ENCODE assay signal across 8 cellular contexts in the genomic region with DNA sequence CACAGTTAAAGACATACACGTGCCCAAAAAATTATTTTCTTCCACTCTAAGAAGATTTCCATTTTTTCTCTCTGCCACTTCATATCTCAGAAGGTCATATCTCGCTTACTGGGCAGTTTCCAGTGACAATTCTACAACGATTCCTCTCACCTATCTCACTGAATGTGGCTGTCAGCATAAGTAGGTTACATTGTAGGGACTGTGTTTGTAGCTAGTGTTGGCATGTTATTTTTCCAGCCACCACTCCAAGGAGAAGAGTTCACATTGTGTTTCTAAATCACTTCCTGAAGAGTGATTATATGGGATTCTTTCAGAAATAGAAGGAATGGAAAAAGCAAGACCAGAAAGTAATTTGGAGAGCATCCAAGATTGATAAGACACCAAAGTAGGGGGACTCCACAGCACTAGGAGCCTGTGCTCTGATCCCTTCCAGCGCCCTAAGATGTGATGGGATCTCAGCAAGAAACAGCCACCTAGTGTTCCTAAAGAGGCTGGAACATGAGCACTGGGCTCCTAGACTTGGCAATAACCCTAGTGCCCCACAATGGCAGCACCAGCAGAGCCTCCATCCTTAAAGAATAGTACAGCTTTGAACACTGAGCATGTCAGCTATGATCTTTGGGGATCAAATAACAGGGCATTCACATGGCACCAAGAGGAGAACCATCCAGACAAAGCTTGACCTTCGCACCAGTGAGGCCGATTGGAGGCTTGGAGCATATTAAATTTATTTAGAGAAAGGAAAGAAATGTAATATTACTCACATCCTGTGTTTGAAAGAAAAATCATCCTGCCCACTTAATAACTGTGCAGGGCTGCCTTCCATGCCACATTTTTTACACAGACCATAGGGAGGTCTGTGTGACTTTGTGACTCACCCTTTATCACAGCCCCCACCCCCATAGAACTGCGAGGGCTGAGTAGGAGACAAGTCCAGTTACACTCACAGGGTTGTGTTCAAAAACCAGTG. TPM values are rescaled to one million over a fixed set of nuclear protein-coding genes. Genes with fewer than 3 reads are reported as not detected.
DNase-seq lines count a peak whose midpoint lies in the region; ATAC-seq and TF ChIP-seq lines count a peak whose summit lies in the region.

No MANE protein-coding gene starts in this region.

- H3K18ac ChIP-seq in mesendoderm (ENCODE audit: low read length): no peak overlapping the region

- no peaks in the 10 kb centered on the region for H3K36me3 Mint-ChIP-seq in activated T-cell treated with anti-CD3 and anti-CD28 coated beads, Interleukin-2, amount 50 U/mL, for 24 hours (ENCODE audit: low read depth)

- H3K4ac ChIP-seq in mesendoderm (ENCODE audit: low read depth, low read length): no peak overlapping the region

- no peak overlapping the region for H2BK120ac ChIP-seq in mesendoderm (ENCODE audit: low read depth, low read length)

- no peak overlapping the region for H3K56ac ChIP-seq in mesendoderm (ENCODE audit: low read length)

- H3K79me2 ChIP-seq in KMS-11 (ENCODE audit: insufficient read depth, low read depth) (no peaks in the 10 kb centered on the region), mesendoderm (ENCODE audit: control insufficient read depth, insufficient read depth, low read length) (no peaks in the 10 kb centered on the region)

- no peak overlapping the region for H4K5ac ChIP-seq in mesendoderm (ENCODE audit: low read length)

- H3K4me3 Mint-ChIP-seq in activated T-cell treated with anti-CD3 and anti-CD28 coated beads, Interleukin-2, amount 50 U/mL, for 24 hours: peak overlapping the region; percentile 14

- H3K36me3 ChIP-seq in KMS-11 (ENCODE audit: insufficient read depth): no peaks in the 10 kb centered on the region
- H3K36me3 ChIP-seq in thoracic aorta: no peaks in the 10 kb centered on the region
- H3K36me3 ChIP-seq in tibial nerve: no peaks in the 10 kb centered on the region
- no peaks in the 10 kb centered on the region for H3K36me3 ChIP-seq in mesendoderm (ENCODE audit: control insufficient read depth, insufficient read depth, low read length)

- TF ChIP-seq CTCF in KMS-11 (conservative IDR thresholded peaks at IDR 0.05; ENCODE audit: low read depth, low read length) (no peak), thoracic aorta (IDR thresholded peaks at IDR 0.05) (no peak), tibial nerve (IDR thresholded peaks at IDR 0.05) (no peak)

- no peaks in the 10 kb centered on the region for H3K9me3 Mint-ChIP-seq in activated T-cell treated with anti-CD3 and anti-CD28 coated beads, Interleukin-2, amount 50 U/mL, for 24 hours

- no peak overlapping the region for H3K23ac ChIP-seq in mesendoderm (ENCODE audit: low read length)

- no peaks in the 10 kb centered on the region for H3K79me1 ChIP-seq in mesendoderm (ENCODE audit: low read length)

- no peak for TF ChIP-seq POLR2A in tibial nerve (IDR thresholded peaks at IDR 0.05)

- H4K8ac ChIP-seq in mesendoderm (ENCODE audit: low read depth, low read length): no peak overlapping the region

- no peak overlapping the region for H2AK5ac ChIP-seq in mesendoderm (ENCODE audit: low read length)

- H3K27me3 ChIP-seq in KMS-11 (ENCODE audit: insufficient read depth, low read depth) (no peaks in the 10 kb centered on the region), thoracic aorta (replicated peaks; ENCODE audit: insufficient read depth) (no peaks in the 10 kb centered on the region), tibial nerve (no peaks in the 10 kb centered on the region), mesendoderm (ENCODE audit: insufficient read depth, low read length, poor library complexity) (no peaks in the 10 kb centered on the region)

- peak in 1 of 2 donors; percentile 26 for TF ChIP-seq EP300 in tibial nerve (IDR thresholded peaks at IDR 0.05)

- H2AFZ ChIP-seq in KMS-11 (ENCODE audit: low read depth): peak overlapping the region; percentile 24; the same call in 1 of the 2 replicates

- DNase-seq in activated T-cell treated with anti-CD3 and anti-CD28 coated beads, Interleukin-2, amount 50 U/mL, for 24 hours: no peak
- no peak for DNase-seq in activated T-cell treated with anti-CD3 and anti-CD28 coated beads, Interleukin-2, amount 50 U/mL, for 1 hour
- DNase-seq in fibroblast of gingiva (ENCODE audit: low read depth) (peak; percentile 86), thoracic aorta (ENCODE audit: low spot score) (peak; percentile 82), tibial nerve (ENCODE audit: low spot score in 2 of 2) (no peak), NCI-H526 (lab: John Stamatoyannopoulos, UW) (no peak), mesendoderm (no peak)

- H3K4me1 ChIP-seq in KMS-11 (ENCODE audit: low read depth, poor library complexity, severe bottlenecking) (peaks cover 69% of the 10 kb centered on the region), thoracic aorta (ENCODE audit: control insufficient read depth in 1 of 2, low read depth in 2 of 2) (peaks cover 10 to 41% of the 10 kb centered on the region in 2 donors), tibial nerve (peaks cover 0 to 27% (median 9%) of the 10 kb centered on the region in 4 donors), mesendoderm (ENCODE audit: control insufficient read depth, low read depth, low read length) (no peaks in the 10 kb centered on the region)

- peak overlapping the region; percentile 86 for H3K27ac Mint-ChIP-seq in activated T-cell treated with anti-CD3 and anti-CD28 coated beads, Interleukin-2, amount 50 U/mL, for 24 hours

- H3K9ac ChIP-seq in KMS-11: no peak overlapping the region
- H3K9ac ChIP-seq in mesendoderm (ENCODE audit: low read length): no peak overlapping the region

- H3K9me3 ChIP-seq in thoracic aorta (no peaks in the 10 kb centered on the region), tibial nerve (peaks cover 0 to 4% (median 0%) of the 10 kb centered on the region in 4 donors)

- H4K20me1 ChIP-seq in KMS-11 (ENCODE audit: insufficient read depth): no peaks in the 10 kb centered on the region

- WGBS in tibial nerve, 2 donors: 67 to 72% methylated on average over 7 of the region's 7 CpGs
- no CpG with 5 or more reads among the region's 7 CpGs for WGBS in mesendoderm (ENCODE audit: extremely low coverage, insufficient coverage, low lambda C conversion rate)

- peak; percentile 79 for ATAC-seq in thoracic aorta (ENCODE audit: insufficient number of reproducible peaks, low FRiP score, low read depth)

- H3K27ac ChIP-seq in KMS-11 (peak overlapping the region; percentile 10; the same call in 1 of the 2 replicates), thoracic aorta (peak overlapping the region; percentile 73 to 87), tibial nerve (peak overlapping the region in 2 of 4 donors; percentile 21 to 76), mesendoderm (ENCODE audit: low read depth, low read length) (no peak overlapping the region)

- H2BK15ac ChIP-seq in mesendoderm (replicated peaks; ENCODE audit: low read depth): no peak overlapping the region

- peaks cover 17% of the 10 kb centered on the region for H3K4me1 Mint-ChIP-seq in activated T-cell treated with anti-CD3 and anti-CD28 coated beads, Interleukin-2, amount 50 U/mL, for 24 hours (ENCODE audit: low read depth)

- H3K27me3 Mint-ChIP-seq in activated T-cell treated with anti-CD3 and anti-CD28 coated beads, Interleukin-2, amount 50 U/mL, for 24 hours: no peaks in the 10 kb centered on the region

- H3K4me2 ChIP-seq in KMS-11 (peak overlapping the region; percentile 32), mesendoderm (ENCODE audit: low read length) (no peak overlapping the region)

- H3K4me3 ChIP-seq in KMS-11 (IDR thresholded peaks at IDR 0.05; ENCODE audit: insufficient read depth, low read depth, low read length): no peak overlapping the region
- no peak overlapping the region for H3K4me3 ChIP-seq in thoracic aorta
- H3K4me3 ChIP-seq in tibial nerve: no peak overlapping the region
- no peak overlapping the region for H3K4me3 ChIP-seq in mesendoderm (ENCODE audit: low read length)

- H2BK5ac ChIP-seq in mesendoderm (ENCODE audit: low read length): no peak overlapping the region

RNA-seq across cellular contexts. Expression of a gene that starts 51.8 kb away (rescaled TPM):
- 100 to 1,000 TPM; 194 to 210 TPM for total RNA-seq in thoracic aorta
- 100 to 1,000 TPM; 196 to 375 (median 312) TPM for total RNA-seq in tibial nerve
- 114 TPM for polyA plus RNA-seq in mesendoderm (2013, experiment 1 of 2)
- polyA plus RNA-seq in mesendoderm (2013, experiment 2 of 2): 115 TPM

Comparison
In these comparisons a context has a peak if more than half of its experiments do, and no peak if none do; other contexts are left out.
1. DNase-seq: peak in fibroblast of gingiva (single experiment) and thoracic aorta (single experiment); none in activated T-cell treated with anti-CD3 and anti-CD28 coated beads, Interleukin-2, amount 50 U/mL, for 24 hours (single experiment), activated T-cell treated with anti-CD3 and anti-CD28 coated beads, Interleukin-2, amount 50 U/mL, for 1 hour (single experiment), tibial nerve (0 of 2), NCI-H526 (0 of 2) and mesendoderm (single experiment).